ENCODE assay signal across 8 cellular contexts in the genomic region with DNA sequence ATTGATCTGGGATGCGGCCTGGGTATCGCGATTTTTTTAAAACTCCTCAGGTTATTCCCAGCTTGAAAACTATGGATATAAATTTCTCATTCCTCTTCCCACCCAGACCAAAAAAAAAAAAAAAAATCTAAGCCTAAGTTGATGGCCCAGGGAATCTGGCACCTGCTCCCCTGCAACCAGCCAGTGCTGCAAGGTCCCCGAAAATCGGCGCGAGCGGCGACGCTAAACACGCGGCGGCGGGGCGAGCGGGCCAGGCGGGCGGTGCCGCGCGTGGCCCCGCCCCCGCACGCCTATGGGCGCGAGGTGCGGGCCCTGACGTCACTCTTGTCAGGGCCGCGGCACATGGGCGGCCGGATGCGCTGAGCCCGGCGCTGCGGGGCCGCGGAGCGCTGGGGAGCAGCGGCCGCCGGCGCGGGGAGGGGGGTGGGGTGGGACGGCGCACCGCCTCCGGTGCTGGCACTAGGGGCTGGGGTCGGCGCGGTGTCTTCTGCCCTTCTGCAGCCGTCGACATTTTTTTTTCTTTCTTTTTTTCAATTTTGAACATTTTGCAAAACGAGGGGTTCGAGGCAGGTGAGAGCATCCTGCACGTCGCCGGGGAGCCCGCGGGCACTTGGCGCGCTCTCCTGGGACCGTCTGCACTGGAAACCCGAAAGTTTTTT. TPM values are rescaled to one million over a fixed set of nuclear protein-coding genes. Genes with fewer than 3 reads are reported as not detected.
DNase-seq lines count a peak whose midpoint lies in the region; ATAC-seq lines count a peak whose summit lies in the region.

A gene with protein sequence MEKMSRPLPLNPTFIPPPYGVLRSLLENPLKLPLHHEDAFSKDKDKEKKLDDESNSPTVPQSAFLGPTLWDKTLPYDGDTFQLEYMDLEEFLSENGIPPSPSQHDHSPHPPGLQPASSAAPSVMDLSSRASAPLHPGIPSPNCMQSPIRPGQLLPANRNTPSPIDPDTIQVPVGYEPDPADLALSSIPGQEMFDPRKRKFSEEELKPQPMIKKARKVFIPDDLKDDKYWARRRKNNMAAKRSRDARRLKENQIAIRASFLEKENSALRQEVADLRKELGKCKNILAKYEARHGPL (plus strand): TSS at position 321 of the 659 bp plus-strand sequence. CDS start 525 bp downstream, outside the sequence.

- H3K27me3 ChIP-seq in effector memory CD4-positive, alpha-beta T cell (replicated peaks; ENCODE audit: control insufficient read depth, insufficient read depth, low read length, poor library complexity, severe bottlenecking): no peaks in the 10 kb centered on the region

- peak within 1 kb of the TSS; percentile 60 for H3K27ac ChIP-seq in effector memory CD4-positive, alpha-beta T cell (ENCODE audit: insufficient read depth, low read length, poor library complexity, severe bottlenecking)

- peaks cover 21% of the 10 kb centered on the region for H3K4me1 ChIP-seq in effector memory CD4-positive, alpha-beta T cell (ENCODE audit: control insufficient read depth, insufficient read depth, low read length, poor library complexity, severe bottlenecking)

- peak; percentile 94 for ATAC-seq in HG03097 (IDR thresholded peaks at IDR 0.05; ENCODE audit: low FRiP score, unreplicated experiment)

- no peaks in the 10 kb centered on the region for H3K9me3 ChIP-seq in effector memory CD4-positive, alpha-beta T cell (ENCODE audit: control insufficient read depth, low read length)

- DNase-seq in NOMO-1 treated with DMSO at 0.1 percent for 48 hours (lab: John Stamatoyannopoulos, UW; ENCODE audit: unreplicated experiment): peak; percentile 2
- DNase-seq in NOMO-1 treated with dmso at 0.1 percent for 144 hours (lab: John Stamatoyannopoulos, UW; ENCODE audit: unreplicated experiment): no peak
- DNase-seq in NCI-H2227 (lab: John Stamatoyannopoulos, UW; ENCODE audit: unreplicated experiment): peak; percentile 94
- DNase-seq in activated CD8-positive, alpha-beta memory T cell treated with anti-CD3 and anti-CD28 coated beads for 4 hours (ENCODE audit: low read depth in 2 of 2): peak; percentile 31 to 32
- peak; percentile 58 to 68 (median 60) for DNase-seq in effector memory CD4-positive, alpha-beta T cell
- DNase-seq in lung microvascular endothelial cell (ENCODE audit: low read depth in 2 of 2): peak; percentile 71 to 81
- peak; percentile 40 to 64 (median 50) for DNase-seq in stimulated activated CD4-positive, alpha-beta T cell treated with anti-CD3 and anti-CD28 coated beads, TNF-alpha, amount 100 ng/mL, for 1 hour (ENCODE audit: low read depth in 3 of 3, low spot score in 1 of 3)

- no peaks in the 10 kb centered on the region for H3K36me3 ChIP-seq in effector memory CD4-positive, alpha-beta T cell (ENCODE audit: control insufficient read depth, insufficient read depth, low read length)

- H3K4me3 ChIP-seq in effector memory CD4-positive, alpha-beta T cell (ENCODE audit: insufficient read depth, low read depth, low read length, poor library complexity, severe bottlenecking): peak within 1 kb of the TSS; percentile 60

RNA-seq across cellular contexts. Expression of the gene that starts here (rescaled TPM):
- not detected in 2 replicates for total RNA-seq in lung microvascular endothelial cell

Comparison
In these comparisons a context has a peak if more than half of its experiments do, and no peak if none do; other contexts are left out.
1. Peak in DNase-seq in lung microvascular endothelial cell; RNA of the gene not detected or under 1 TPM.